In genomic region chr19:38869160-38869835, GRCh38 we compare ENCODE assay signal across 8 cellular contexts. TPM values are rescaled to one million over a fixed set of nuclear protein-coding genes. Genes with fewer than 3 reads are reported as not detected.
A peak's percentile ranks its signal among the peaks of the same experiment; 100 is the strongest.
DNase-seq lines count a peak whose midpoint lies in the region; ATAC-seq and TF ChIP-seq lines count a peak whose summit lies in the region.

No MANE protein-coding gene starts in this region.

- no peak for TF ChIP-seq POLR2A in gastrocnemius medialis (IDR thresholded peaks at IDR 0.05)

- DNase-seq in HAP-1 (ENCODE audit: low spot score in 2 of 2) (no peak), heart right ventricle (peak in 1 of 2 donors; percentile 35), gastrocnemius medialis (no peak), HuH-7 (ENCODE audit: low spot score) (no peak), epidermal melanocyte (ENCODE audit: insufficient read length, low spot score) (no peak), NCI-H524 treated with DMSO at 0.1 percent for 48 hours (lab: John Stamatoyannopoulos, UW) (no peak)
- DNase-seq in activated CD8-positive, alpha-beta memory T cell treated with anti-CD3 and anti-CD28 coated beads for 24 hours = peak; percentile 82

- no peaks in the 10 kb centered on the region; the same call in 1 of the 2 replicates for H3K36me3 ChIP-seq in HAP-1 (replicated peaks)
- peaks cover 0 to 7% (median 0%) of the 10 kb centered on the region in 9 donors for H3K36me3 ChIP-seq in heart right ventricle
- no peaks in the 10 kb centered on the region for H3K36me3 ChIP-seq in gastrocnemius medialis

- H3K4me3 ChIP-seq in HAP-1 (peak overlapping the region; percentile 33), heart right ventricle (peak overlapping the region; percentile 32 to 74 (median 56)), gastrocnemius medialis (peak overlapping the region; percentile 33 to 56 (median 48))

- ATAC-seq in heart right ventricle (peak; percentile 4 to 46 (median 24)), gastrocnemius medialis (peak in 1 of 2 donors; percentile 16), HG02938 (IDR thresholded peaks at IDR 0.05; ENCODE audit: unreplicated experiment) (no peak)

- intact Hi-C loops in heart right ventricle (cut with DNase I) = no loop called here
- intact Hi-C loops in gastrocnemius medialis (cut with DNase I; ENCODE audit: low total_unique reads) = no loop called here

- H3K4me1 ChIP-seq in HAP-1 (peaks cover 11% of the 10 kb centered on the region), heart right ventricle (peaks cover 0 to 40% (median 18%) of the 10 kb centered on the region in 9 donors), gastrocnemius medialis (peaks cover 6% of the 10 kb centered on the region in 2 donors)

- in situ Hi-C loops in HAP-1 (cut with MboI; ENCODE audit: low sequenced_read_pairs) (no loop called here), gastrocnemius medialis (cut with MboI; ENCODE audit: low sequenced_read_pairs in 4 of 4) (no loop called here)

- H3K27ac ChIP-seq in heart right ventricle = peak overlapping the region in 8 of 10 donors; percentile 5 to 77 (median 44)
- H3K27ac ChIP-seq in gastrocnemius medialis = peak overlapping the region; percentile 20 to 65 (median 47)

- H3K27me3 ChIP-seq in HAP-1 (ENCODE audit: low read depth) = no peaks in the 10 kb centered on the region
- H3K27me3 ChIP-seq in heart right ventricle = no peaks in the 10 kb centered on the region
- no peaks in the 10 kb centered on the region for H3K27me3 ChIP-seq in gastrocnemius medialis

- 6 to 8% methylated on average over 34 of the region's 34 CpGs for WGBS in heart right ventricle, 2 donors

- TF ChIP-seq CTCF in heart right ventricle (IDR thresholded peaks at IDR 0.05) (no peak), gastrocnemius medialis (IDR thresholded peaks at IDR 0.05 in 4 of 5, conservative IDR thresholded peaks at IDR 0.05 in 1 of 5) (no peak)

- no peaks in the 10 kb centered on the region for H3K9me3 ChIP-seq in HAP-1
- H3K9me3 ChIP-seq in heart right ventricle = no peaks in the 10 kb centered on the region
- no peaks in the 10 kb centered on the region for H3K9me3 ChIP-seq in gastrocnemius medialis

RNA-seq across cellular contexts. Expression of gene RINL, which starts 8.8 kb away (rescaled TPM):
- total RNA-seq in heart right ventricle (1 to 10 TPM; 1.6 to 7.0 (median 2.8) TPM), gastrocnemius medialis (1 to 10 TPM in 3 of 4 donors, under 1 TPM in 1; 0.95 to 3.3 (median 2.9) TPM)
- 10 to 100 TPM in 1 of 2 donors, 1 to 10 TPM in 1; 4.6 to 14.5 TPM for polyA plus RNA-seq in heart right ventricle

RNA-seq across cellular contexts. Expression of gene HNRNPL, which starts 19.5 kb away (rescaled TPM):
- total RNA-seq in heart right ventricle (100 to 1,000 TPM; 134 to 196 (median 170) TPM), gastrocnemius medialis (100 to 1,000 TPM in 3 of 4 donors, 10 to 100 TPM in 1; 88.3 to 172 (median 126) TPM)
- 100 to 1,000 TPM; 130 to 181 TPM for polyA plus RNA-seq in heart right ventricle

RNA-seq across cellular contexts. Expression of gene SIRT2, which starts 30.1 kb away (rescaled TPM):
- total RNA-seq in heart right ventricle (100 to 1,000 TPM in 1 of 10 donors, 10 to 100 TPM in 9; 51.7 to 103 (median 72.6) TPM), gastrocnemius medialis (100 to 1,000 TPM; 208 to 327 (median 285) TPM)
- 10 to 100 TPM; 46.3 to 86.0 TPM for polyA plus RNA-seq in heart right ventricle

RNA-seq across cellular contexts. Expression of gene NFKBIB, which starts 30.5 kb away (rescaled TPM):
- total RNA-seq in heart right ventricle (10 to 100 TPM; 16.1 to 26.6 (median 21.6) TPM), gastrocnemius medialis (10 to 100 TPM; 32.2 to 63.8 (median 53.6) TPM)
- 10 to 100 TPM; 31.5 to 79.8 TPM for polyA plus RNA-seq in heart right ventricle

RNA-seq across cellular contexts. Expression of gene ECH1, which starts 37.7 kb away (rescaled TPM):
- 100 to 1,000 TPM; 418 to 987 (median 671) TPM for total RNA-seq in heart right ventricle
- polyA plus RNA-seq in heart right ventricle = 1,000 to 10,000 TPM in 1 of 2 donors, 100 to 1,000 TPM in 1; 446 to 1,208 TPM
- total RNA-seq in gastrocnemius medialis = 100 to 1,000 TPM in 3 of 4 donors, 10 to 100 TPM in 1; 99.6 to 302 (median 172) TPM
